ENCODE assay signal across 11 cellular contexts in genomic region chr1:22038036-22038435, GRCh38. TPM values are rescaled to one million over a fixed set of nuclear protein-coding genes. Genes with fewer than 3 reads are reported as not detected.
A peak's percentile ranks its signal among the peaks of the same experiment; 100 is the strongest.
DNase-seq lines count a peak whose midpoint lies in the region; ATAC-seq lines count a peak whose summit lies in the region.
"Had no signal": no experiment of that assay in that cellular context is flagged by ENCODE, and none has a peak within 500 bp of the region (broad histone marks: within the 10 kb centered on the region; RNA-seq: fewer than 3 reads in every experiment).

No MANE protein-coding gene starts in this region.

- ATAC-seq in stimulated activated naive CD8-positive, alpha-beta T cell treated with anti-CD3 and anti-CD28 coated beads, Interleukin-15, Interleukin-2, amounts not matched to agents 100 U/mL and 50 U/mL, for 24 hours = no peak
- ATAC-seq in naive B cell (ENCODE audit: low read depth in 2 of 2) = no peak
- ATAC-seq in HG02852 (IDR thresholded peaks at IDR 0.05; ENCODE audit: unreplicated experiment) = no peak
- no peak for ATAC-seq in GM19351 (IDR thresholded peaks at IDR 0.05; ENCODE audit: unreplicated experiment)

- no peaks in the 10 kb centered on the region for H3K27me3 Mint-ChIP-seq in stimulated activated naive CD8-positive, alpha-beta T cell treated with anti-CD3 and anti-CD28 coated beads, Interleukin-15, Interleukin-2, amounts not matched to agents 100 ng/mL and 50 ng/mL, for 24 hours
- H3K27me3 Mint-ChIP-seq in activated naive CD8-positive, alpha-beta T cell = no peaks in the 10 kb centered on the region
- no peaks in the 10 kb centered on the region for H3K27me3 Mint-ChIP-seq in naive B cell

- DNase-seq in stimulated activated naive CD8-positive, alpha-beta T cell treated with anti-CD3 and anti-CD28 coated beads, Interleukin-15, Interleukin-2, amounts not matched to agents 100 U/mL and 50 U/mL, for 24 hours = no peak
- no peak for DNase-seq in naive B cell
- no peak for DNase-seq in T-helper 9 cell
- DNase-seq in effector CD8-positive, alpha-beta T cell (lab: John Stamatoyannopoulos, UW) = no peak
- DNase-seq: activated CD4-positive, CD25-positive, alpha-beta regulatory T cell treated with anti-CD3 and anti-CD28 coated beads, Interleukin-2, amount 50 U/mL, for 72 hours; SHP77 treated with DMSO at 0.1 percent for 48 hours; stimulated activated CD4-positive, alpha-beta T cell treated with anti-CD3 and anti-CD28 coated beads, Interleukin-1b, Interleukin-23, amount 100 ng/mL, for 48 hours had no signal

- H3K9me3 Mint-ChIP-seq in stimulated activated naive CD8-positive, alpha-beta T cell treated with anti-CD3 and anti-CD28 coated beads, Interleukin-15, Interleukin-2, amounts not matched to agents 100 ng/mL and 50 ng/mL, for 24 hours = no peaks in the 10 kb centered on the region
- H3K9me3 Mint-ChIP-seq in activated naive CD8-positive, alpha-beta T cell (ENCODE audit: low read depth) = no peaks in the 10 kb centered on the region
- H3K9me3 Mint-ChIP-seq in naive B cell = peaks cover 0 to 3% (median 0%) of the 10 kb centered on the region in 7 donors

- no peak overlapping the region for H3K4me3 Mint-ChIP-seq in stimulated activated naive CD8-positive, alpha-beta T cell treated with anti-CD3 and anti-CD28 coated beads, Interleukin-15, Interleukin-2, amounts not matched to agents 100 ng/mL and 50 ng/mL, for 24 hours
- no peak overlapping the region for H3K4me3 Mint-ChIP-seq in activated naive CD8-positive, alpha-beta T cell
- H3K4me3 Mint-ChIP-seq in naive B cell = peak overlapping the region in 6 of 8 donors; percentile 13 to 75 (median 44)

- no peaks in the 10 kb centered on the region for H3K36me3 Mint-ChIP-seq in stimulated activated naive CD8-positive, alpha-beta T cell treated with anti-CD3 and anti-CD28 coated beads, Interleukin-15, Interleukin-2, amounts not matched to agents 100 ng/mL and 50 ng/mL, for 24 hours (ENCODE audit: low read depth)
- no peaks in the 10 kb centered on the region for H3K36me3 Mint-ChIP-seq in activated naive CD8-positive, alpha-beta T cell
- no peaks in the 10 kb centered on the region for H3K36me3 Mint-ChIP-seq in naive B cell

- H3K27ac Mint-ChIP-seq in stimulated activated naive CD8-positive, alpha-beta T cell treated with anti-CD3 and anti-CD28 coated beads, Interleukin-15, Interleukin-2, amounts not matched to agents 100 ng/mL and 50 ng/mL, for 24 hours = peak overlapping the region; percentile 87
- H3K27ac Mint-ChIP-seq in activated naive CD8-positive, alpha-beta T cell = peak overlapping the region; percentile 88
- peak overlapping the region in 5 of 6 donors; percentile 24 to 99 (median 86) for H3K27ac Mint-ChIP-seq in naive B cell

- H3K4me1 Mint-ChIP-seq in stimulated activated naive CD8-positive, alpha-beta T cell treated with anti-CD3 and anti-CD28 coated beads, Interleukin-15, Interleukin-2, amounts not matched to agents 100 ng/mL and 50 ng/mL, for 24 hours (ENCODE audit: low read depth) = peaks cover 51% of the 10 kb centered on the region
- peaks cover 45% of the 10 kb centered on the region for H3K4me1 Mint-ChIP-seq in activated naive CD8-positive, alpha-beta T cell (ENCODE audit: low read depth)
- peaks cover 25 to 50% (median 31%) of the 10 kb centered on the region in 3 donors for H3K4me1 Mint-ChIP-seq in naive B cell

RNA-seq across cellular contexts. Expression of gene CDC42, which starts 14.5 kb away (rescaled TPM):
- polyA plus RNA-seq in naive B cell (ENCODE audit: low read depth in 6 of 6) = 100 to 1,000 TPM; 165 to 491 (median 378) TPM

RNA-seq across cellular contexts. Expression of gene CELA3A, which starts 36.6 kb away (rescaled TPM):
- not detected for polyA plus RNA-seq in naive B cell (ENCODE audit: low read depth in 6 of 6)

Comparison
In these comparisons a context has a peak if more than half of its experiments do, and no peak if none do; other contexts are left out.
1. H3K4me3 Mint-ChIP-seq: peak in naive B cell (6 of 8); none in stimulated activated naive CD8-positive, alpha-beta T cell treated with anti-CD3 and anti-CD28 coated beads, Interleukin-15, Interleukin-2, amounts not matched to agents 100 ng/mL and 50 ng/mL, for 24 hours (single experiment) and activated naive CD8-positive, alpha-beta T cell (single experiment).
2. Peak in every context shown above with its lines, with median percentiles within 50 percentile points of each other: H3K27ac Mint-ChIP-seq.